In the genomic region with DNA sequence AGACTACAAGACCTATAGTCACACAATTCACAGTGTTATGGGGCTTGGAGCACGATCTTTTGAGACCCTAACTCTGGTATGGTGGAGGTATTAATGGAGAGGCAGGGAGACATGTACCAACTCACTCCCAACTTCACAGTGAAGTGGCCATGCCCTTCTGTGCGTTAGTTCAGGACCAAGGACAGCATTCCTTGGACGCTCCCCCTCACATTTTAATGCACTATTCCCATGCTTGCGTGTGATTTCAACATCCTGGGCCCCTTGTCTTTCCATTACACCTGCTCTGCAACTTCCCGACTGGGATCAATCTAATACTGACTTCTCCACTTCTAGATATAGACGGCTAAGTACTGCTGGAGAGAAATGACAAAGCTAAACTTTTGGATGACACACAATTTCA, we compare ENCODE assay signal across 1 cellular context.
TF ChIP-seq lines count a peak whose summit lies in the region.

No MANE protein-coding gene starts in this region.

TF ChIP-seq in HEK293, 187 proteins besides CTCF, POLR2A, EP300 and RAD21 (continued from another document):
- TF ChIP-seq, protein P1, sequence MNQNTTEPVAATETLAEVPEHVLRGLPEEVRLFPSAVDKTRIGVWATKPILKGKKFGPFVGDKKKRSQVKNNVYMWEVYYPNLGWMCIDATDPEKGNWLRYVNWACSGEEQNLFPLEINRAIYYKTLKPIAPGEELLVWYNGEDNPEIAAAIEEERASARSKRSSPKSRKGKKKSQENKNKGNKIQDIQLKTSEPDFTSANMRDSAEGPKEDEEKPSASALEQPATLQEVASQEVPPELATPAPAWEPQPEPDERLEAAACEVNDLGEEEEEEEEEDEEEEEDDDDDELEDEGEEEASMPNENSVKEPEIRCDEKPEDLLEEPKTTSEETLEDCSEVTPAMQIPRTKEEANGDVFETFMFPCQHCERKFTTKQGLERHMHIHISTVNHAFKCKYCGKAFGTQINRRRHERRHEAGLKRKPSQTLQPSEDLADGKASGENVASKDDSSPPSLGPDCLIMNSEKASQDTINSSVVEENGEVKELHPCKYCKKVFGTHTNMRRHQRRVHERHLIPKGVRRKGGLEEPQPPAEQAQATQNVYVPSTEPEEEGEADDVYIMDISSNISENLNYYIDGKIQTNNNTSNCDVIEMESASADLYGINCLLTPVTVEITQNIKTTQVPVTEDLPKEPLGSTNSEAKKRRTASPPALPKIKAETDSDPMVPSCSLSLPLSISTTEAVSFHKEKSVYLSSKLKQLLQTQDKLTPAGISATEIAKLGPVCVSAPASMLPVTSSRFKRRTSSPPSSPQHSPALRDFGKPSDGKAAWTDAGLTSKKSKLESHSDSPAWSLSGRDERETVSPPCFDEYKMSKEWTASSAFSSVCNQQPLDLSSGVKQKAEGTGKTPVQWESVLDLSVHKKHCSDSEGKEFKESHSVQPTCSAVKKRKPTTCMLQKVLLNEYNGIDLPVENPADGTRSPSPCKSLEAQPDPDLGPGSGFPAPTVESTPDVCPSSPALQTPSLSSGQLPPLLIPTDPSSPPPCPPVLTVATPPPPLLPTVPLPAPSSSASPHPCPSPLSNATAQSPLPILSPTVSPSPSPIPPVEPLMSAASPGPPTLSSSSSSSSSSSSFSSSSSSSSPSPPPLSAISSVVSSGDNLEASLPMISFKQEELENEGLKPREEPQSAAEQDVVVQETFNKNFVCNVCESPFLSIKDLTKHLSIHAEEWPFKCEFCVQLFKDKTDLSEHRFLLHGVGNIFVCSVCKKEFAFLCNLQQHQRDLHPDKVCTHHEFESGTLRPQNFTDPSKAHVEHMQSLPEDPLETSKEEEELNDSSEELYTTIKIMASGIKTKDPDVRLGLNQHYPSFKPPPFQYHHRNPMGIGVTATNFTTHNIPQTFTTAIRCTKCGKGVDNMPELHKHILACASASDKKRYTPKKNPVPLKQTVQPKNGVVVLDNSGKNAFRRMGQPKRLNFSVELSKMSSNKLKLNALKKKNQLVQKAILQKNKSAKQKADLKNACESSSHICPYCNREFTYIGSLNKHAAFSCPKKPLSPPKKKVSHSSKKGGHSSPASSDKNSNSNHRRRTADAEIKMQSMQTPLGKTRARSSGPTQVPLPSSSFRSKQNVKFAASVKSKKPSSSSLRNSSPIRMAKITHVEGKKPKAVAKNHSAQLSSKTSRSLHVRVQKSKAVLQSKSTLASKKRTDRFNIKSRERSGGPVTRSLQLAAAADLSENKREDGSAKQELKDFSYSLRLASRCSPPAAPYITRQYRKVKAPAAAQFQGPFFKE (tag by site-specific recombination; IDR thresholded peaks at IDR 0.05; ENCODE audit: borderline replicate concordance): no peak
- TF ChIP-seq ZNF560 (tag by site-specific recombination; IDR thresholded peaks at IDR 0.05; ENCODE audit: borderline replicate concordance) (no peak), TCF7L2 (IDR thresholded peaks at IDR 0.05; ENCODE audit: borderline replicate concordance, low read depth, low read length) (no peak), TSHZ1 (tag by site-specific recombination; IDR thresholded peaks at IDR 0.05; ENCODE audit: borderline replicate concordance) (no peak)
